ENCODE assay signal across 21 cellular contexts in the genomic region with DNA sequence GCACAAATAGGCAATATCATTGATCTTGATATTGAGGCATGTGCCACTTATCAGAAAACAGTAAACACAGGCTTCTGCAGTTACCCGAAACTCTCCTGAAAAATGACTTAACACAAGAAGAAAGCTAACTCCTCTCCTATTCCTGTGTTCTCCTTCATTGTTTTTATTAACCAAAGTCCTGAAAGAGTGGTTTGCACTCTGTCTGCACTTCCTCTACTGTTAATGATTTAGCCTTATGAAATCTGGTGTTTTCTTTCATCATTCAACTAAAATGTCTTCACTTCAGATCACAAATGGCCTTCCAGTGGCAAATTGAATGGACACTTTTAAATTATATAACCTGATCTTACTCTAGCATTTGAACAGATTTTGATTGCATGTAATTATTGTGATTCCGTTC.
DNase-seq lines count a peak whose midpoint lies in the region; FAIRE-seq and TF ChIP-seq lines count a peak whose summit lies in the region.
"Had no signal": no experiment of that assay in that cellular context is flagged by ENCODE, and none has a peak within 500 bp of the region (broad histone marks: within the 10 kb centered on the region; RNA-seq: fewer than 3 reads in every experiment).

No MANE protein-coding gene starts in this region.

- FAIRE-seq in H54 (lab: Jason Lieb, UNC), result peak; percentile 78
- FAIRE-seq: GM12878 had no signal

- in situ Hi-C loops in G401 (cut with HindIII; ENCODE audit: low sequenced_read_pairs), result no loop called here

- DNase-seq in H54 (ENCODE audit: insufficient read length, low spot score), result no peak
- DNase-seq in MV-4-11 (lab: John Stamatoyannopoulos, UW), result peak; percentile 67
- DNase-seq in OCI-M1 (lab: John Stamatoyannopoulos, UW), result peak; percentile 2
- DNase-seq in renal cortical epithelial cell (ENCODE audit: low read depth), result peak; percentile 15
- DNase-seq in G401 (ENCODE audit: low spot score), result no peak
- no peak for DNase-seq in C1 segment of cervical spinal cord (lab: John Stamatoyannopoulos, UW)
- DNase-seq in middle frontal gyrus (ENCODE audit: extremely low spot score, low spot score), result no peak
- DNase-seq: Caco-2; CD4-positive, alpha-beta T cell; DMS 273 treated with DMSO at 0.1 percent for 48 hours; DMS79 treated with DMSO at 0.1 percent for 48 hours; GM23248; HCEC 1CT; IMR-90; NCI-H187; NCI-H226; NCI-H524; NCI-H774; Peyer's patch; T-helper 1 cell had no signal

- TF ChIP-seq POLR2A in H54 (IDR thresholded peaks at IDR 0.05; ENCODE audit: low read depth, low read length), result no peak

Comparison
In these comparisons a context has a peak if more than half of its experiments do, and no peak if none do; other contexts are left out.
1. DNase-seq: peak in MV-4-11 (single experiment), OCI-M1 (single experiment) and renal cortical epithelial cell (single experiment); none in H54 (single experiment), G401 (single experiment), C1 segment of cervical spinal cord (0 of 14) and middle frontal gyrus (single experiment).